1 cellular context compared by ENCODE assay signal in genomic region chr3:57596495-57597239, GRCh38.
A peak's percentile ranks its signal among the peaks of the same experiment; 100 is the strongest.
TF ChIP-seq lines count a peak whose summit lies in the region.

No MANE protein-coding gene starts in this region.

TF ChIP-seq in HepG2, 621 proteins besides CTCF, POLR2A, EP300 and RAD21 (continued from another document and continues in another):
- TF ChIP-seq ZBTB39 (CRISPR knock-in tag; IDR thresholded peaks at IDR 0.05) (no peak), ZMAT3 (CRISPR knock-in tag; conservative IDR thresholded peaks at IDR 0.05) (peak; percentile 53; the same call in 1 of the 2 replicates), KDM5B (CRISPR knock-in tag; IDR thresholded peaks at IDR 0.05; ENCODE audit: borderline replicate concordance) (peak; percentile 60; the same call in 1 of the 2 replicates), GZF1 (CRISPR knock-in tag; IDR thresholded peaks at IDR 0.05) (peak; percentile 18; the same call in 1 of the 2 replicates), ZBTB10 (CRISPR knock-in tag; IDR thresholded peaks at IDR 0.05; ENCODE audit: borderline replicate concordance) (no peak), GABPA (IDR thresholded peaks at IDR 0.05; ENCODE audit: low read depth, low read length) (no peak), GABPA (CRISPR knock-in tag; IDR thresholded peaks at IDR 0.05; ENCODE audit: low read depth) (peak; percentile 41; the same call in 1 of the 2 replicates), HNF4G (IDR thresholded peaks at IDR 0.05; ENCODE audit: borderline replicate concordance, low read depth, low read length) (no peak), HNF4G (CRISPR knock-in tag; IDR thresholded peaks at IDR 0.05; ENCODE audit: borderline replicate concordance, low read depth) (no peak; the same call in 1 of the 2 replicates), CREB1 (IDR thresholded peaks at IDR 0.05) (no peak), CREB1 (CRISPR knock-in tag; IDR thresholded peaks at IDR 0.05) (peak; percentile 29; the same call in 1 of the 2 replicates), MXI1 (IDR thresholded peaks at IDR 0.05; ENCODE audit: borderline replicate concordance, low read depth, low read length) (no peak; the same call in 2 of the 3 replicates), ZNF747 (CRISPR knock-in tag; IDR thresholded peaks at IDR 0.05; ENCODE audit: borderline replicate concordance) (0 out of 2 replicates have a peak, but pooled peaks have one; percentile 19), ZC3H4 (CRISPR knock-in tag; IDR thresholded peaks at IDR 0.05; ENCODE audit: borderline replicate concordance) (peak; percentile 76; the same call in 1 of the 2 replicates), ZSCAN30 (CRISPR knock-in tag; IDR thresholded peaks at IDR 0.05) (peak; percentile 34; the same call in 1 of the 2 replicates), NONO (IDR thresholded peaks at IDR 0.05) (no peak), NONO (CRISPR knock-in tag; conservative IDR thresholded peaks at IDR 0.05) (peak; percentile 10; the same call in 1 of the 2 replicates), ZNF777 (CRISPR knock-in tag; IDR thresholded peaks at IDR 0.05) (no peak), NKX3-1 (CRISPR knock-in tag; IDR thresholded peaks at IDR 0.05) (no peak; the same call in 1 of the 2 replicates), ZNF891 (CRISPR knock-in tag; IDR thresholded peaks at IDR 0.05) (0 out of 2 replicates have a peak, but pooled peaks have one; percentile 15), ZNF430 (CRISPR knock-in tag; IDR thresholded peaks at IDR 0.05) (no peak), AGO2 (optimal IDR thresholded peaks at IDR 0.05; ENCODE audit: low read depth, low read length) (peak; percentile 75), RBM39 (IDR thresholded peaks at IDR 0.05; ENCODE audit: low read depth, low read length, poor library complexity, severe bottlenecking) (peak; percentile 92), CHD2 (IDR thresholded peaks at IDR 0.05; ENCODE audit: low read depth, low read length) (0 out of 2 replicates have a peak, but pooled peaks have one; percentile 10), GFI1 (CRISPR knock-in tag; IDR thresholded peaks at IDR 0.05; ENCODE audit: borderline replicate concordance) (peak; percentile 56; the same call in 1 of the 2 replicates), TBX2 (CRISPR knock-in tag; IDR thresholded peaks at IDR 0.05; ENCODE audit: borderline replicate concordance) (0 out of 2 replicates have a peak, but pooled peaks have one; percentile 17), CCDC6 (CRISPR knock-in tag; IDR thresholded peaks at IDR 0.05) (peak; percentile 85; the same call in 1 of the 2 replicates), BRCA1 (CRISPR knock-in tag; IDR thresholded peaks at IDR 0.05) (no peak), RXRB (CRISPR knock-in tag; IDR thresholded peaks at IDR 0.05; ENCODE audit: borderline replicate concordance) (0 out of 2 replicates have a peak, but pooled peaks have one; percentile 26), TAF1 (CRISPR knock-in tag; IDR thresholded peaks at IDR 0.05) (no peak; the same call in 1 of the 2 replicates), UBTF (CRISPR knock-in tag; IDR thresholded peaks at IDR 0.05) (peak; percentile 61; the same call in 1 of the 2 replicates), ZNF281 (CRISPR knock-in tag; IDR thresholded peaks at IDR 0.05; ENCODE audit: borderline replicate concordance) (peak; percentile 80), ZNF143 (CRISPR knock-in tag; IDR thresholded peaks at IDR 0.05) (no peak), ZKSCAN8 (CRISPR knock-in tag; IDR thresholded peaks at IDR 0.05; ENCODE audit: borderline replicate concordance) (0 out of 2 replicates have a peak, but pooled peaks have one; percentile 32), ZNF614 (CRISPR knock-in tag; IDR thresholded peaks at IDR 0.05; ENCODE audit: borderline replicate concordance) (no peak), MLX (CRISPR knock-in tag; IDR thresholded peaks at IDR 0.05) (no peak), ZSCAN21 (CRISPR knock-in tag; IDR thresholded peaks at IDR 0.05; ENCODE audit: borderline replicate concordance) (no peak), MEF2D (CRISPR knock-in tag; IDR thresholded peaks at IDR 0.05) (0 out of 2 replicates have a peak, but pooled peaks have one; percentile 9), PATZ1 (CRISPR knock-in tag; IDR thresholded peaks at IDR 0.05) (peak; percentile 46), HNRNPLL (IDR thresholded peaks at IDR 0.05; ENCODE audit: low read depth, low read length, poor library complexity, severe bottlenecking) (peak; percentile 49), NFKB2 (CRISPR knock-in tag; IDR thresholded peaks at IDR 0.05; ENCODE audit: borderline replicate concordance) (peak; percentile 10; the same call in 1 of the 2 replicates), ETV5 (CRISPR knock-in tag; IDR thresholded peaks at IDR 0.05; ENCODE audit: borderline replicate concordance) (peak; percentile 36; the same call in 1 of the 2 replicates), ZFP36L1 (CRISPR knock-in tag; IDR thresholded peaks at IDR 0.05) (0 out of 2 replicates have a peak, but pooled peaks have one; percentile 28), NBN (conservative IDR thresholded peaks at IDR 0.05) (no peak), ZBTB8A (CRISPR knock-in tag; IDR thresholded peaks at IDR 0.05; ENCODE audit: borderline replicate concordance, low read depth) (0 out of 2 replicates have a peak, but pooled peaks have one; percentile 16), KLF16 (CRISPR knock-in tag; IDR thresholded peaks at IDR 0.05) (no peak; a peak in 1 of 4 replicates), GLI4 (CRISPR knock-in tag; IDR thresholded peaks at IDR 0.05; ENCODE audit: borderline replicate concordance) (peak; percentile 19; the same call in 1 of the 2 replicates), ZNF605 (CRISPR knock-in tag; IDR thresholded peaks at IDR 0.05) (peak; percentile 19; the same call in 1 of the 2 replicates), ZNF841 (CRISPR knock-in tag; IDR thresholded peaks at IDR 0.05; ENCODE audit: borderline replicate concordance) (no peak), ZNF790 (CRISPR knock-in tag; IDR thresholded peaks at IDR 0.05; ENCODE audit: borderline replicate concordance) (peak; percentile 48; the same call in 1 of the 2 replicates), TEAD3 (CRISPR knock-in tag; optimal IDR thresholded peaks at IDR 0.05; ENCODE audit: borderline replicate concordance) (peak; percentile 59), MAZ (IDR thresholded peaks at IDR 0.05; ENCODE audit: borderline replicate concordance, low read depth, low read length) (no peak), MAZ (CRISPR knock-in tag; IDR thresholded peaks at IDR 0.05; ENCODE audit: low read depth) (peak; percentile 27)
